Comparison of ENCODE assay signal across 20 cellular contexts in the genomic region with DNA sequence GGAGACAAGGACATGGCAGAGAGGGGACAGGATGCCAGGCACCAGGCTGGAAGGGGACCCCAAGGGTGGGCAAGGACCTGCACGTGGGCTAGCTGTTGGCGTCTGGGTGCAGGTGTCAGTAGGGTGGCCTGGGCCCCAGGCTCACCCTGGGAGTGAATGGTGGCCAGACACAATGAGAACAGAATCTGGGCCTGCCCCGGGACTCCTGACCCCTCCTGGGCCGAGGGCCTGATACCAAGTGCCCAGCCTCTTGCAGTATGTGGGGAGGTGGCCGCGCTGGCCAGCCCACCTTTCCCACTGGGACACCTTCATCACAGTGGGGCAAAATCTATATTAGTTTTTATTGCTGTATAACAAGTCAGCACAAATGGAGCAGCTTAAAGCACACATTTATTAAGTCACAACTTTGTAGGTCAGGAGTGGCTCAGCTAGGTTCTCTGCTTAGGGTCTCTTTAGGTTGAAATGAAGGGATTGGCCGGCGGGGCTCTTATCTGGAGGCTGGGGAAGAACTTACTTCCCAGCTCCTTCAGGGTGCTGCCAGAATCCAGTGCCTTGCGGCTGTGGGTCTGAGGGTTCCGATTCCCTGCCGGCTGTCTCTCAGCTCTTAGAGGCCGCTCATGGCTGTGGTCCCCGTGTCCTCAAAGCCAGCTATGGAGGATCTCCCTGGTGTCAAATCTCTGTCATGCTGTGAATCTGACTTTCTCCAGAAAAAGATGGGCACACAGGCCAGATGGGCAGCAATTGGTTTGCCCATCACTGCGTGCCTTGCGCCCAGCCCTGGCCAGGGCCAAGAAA. TPM values are rescaled to one million over a fixed set of nuclear protein-coding genes. Genes with fewer than 3 reads are reported as not detected.
DNase-seq lines count a peak whose midpoint lies in the region; ATAC-seq and TF ChIP-seq lines count a peak whose summit lies in the region.
"Had no signal": no experiment of that assay in that cellular context is flagged by ENCODE, and none has a peak within 500 bp of the region (broad histone marks: within the 10 kb centered on the region; RNA-seq: fewer than 3 reads in every experiment).

No MANE protein-coding gene starts in this region.

- no peaks in the 10 kb centered on the region for H3K9me3 Mint-ChIP-seq in effector memory CD8-positive, alpha-beta T cell

- no peak overlapping the region for H3K27ac ChIP-seq in Peyer's patch
- H3K27ac ChIP-seq in gastrocnemius medialis: no peak overlapping the region
- H3K27ac ChIP-seq: C4-2B, esophagus muscularis mucosa, upper lobe of left lung had no signal

- H3K36me3 ChIP-seq in Peyer's patch (no peaks in the 10 kb centered on the region), gastrocnemius medialis (no peaks in the 10 kb centered on the region)
- H3K36me3 ChIP-seq: esophagus muscularis mucosa, upper lobe of left lung had no signal

- peaks cover 6 to 16% of the 10 kb centered on the region in 2 donors for H3K4me1 Mint-ChIP-seq in effector memory CD8-positive, alpha-beta T cell (ENCODE audit: low read depth in 2 of 2)

- peak; percentile 54 for DNase-seq in activated effector memory CD4-positive, alpha-beta T cell treated with anti-CD3 and anti-CD28 coated beads, Interleukin-2, amount 50 U/mL, for 16 hours
- no peak for DNase-seq in activated effector memory CD4-positive, alpha-beta T cell treated with Interleukin-2 at 50 U/mL for 16 hours
- peak in 2 of 3 donors; percentile 15 to 28 for DNase-seq in Peyer's patch
- DNase-seq in effector memory CD8-positive, alpha-beta T cell: no peak
- DNase-seq in sciatic nerve (ENCODE audit: low spot score): peak; percentile 51
- no peak for DNase-seq in gastrocnemius medialis
- DNase-seq: DMS79, NCI-H1417, NCI-H2171, NCI-H69, upper lobe of left lung had no signal

- H3K27ac Mint-ChIP-seq in effector memory CD8-positive, alpha-beta T cell: no peak overlapping the region

- intact Hi-C loops in sciatic nerve (cut with DNase I): no loop called here
- intact Hi-C loops in gastrocnemius medialis (cut with DNase I; ENCODE audit: low total_unique reads): no loop called here

- in situ Hi-C loops in gastrocnemius medialis (cut with MboI; ENCODE audit: low sequenced_read_pairs in 4 of 4): no loop called here

- TF ChIP-seq CTCF in Peyer's patch (IDR thresholded peaks at IDR 0.05) (no peak), gastrocnemius medialis (IDR thresholded peaks at IDR 0.05 in 4 of 5, conservative IDR thresholded peaks at IDR 0.05 in 1 of 5) (no peak)

- H3K9me3 ChIP-seq in Peyer's patch: no peaks in the 10 kb centered on the region
- H3K9me3 ChIP-seq in gastrocnemius medialis: no peaks in the 10 kb centered on the region
- H3K9me3 ChIP-seq: esophagus muscularis mucosa, upper lobe of left lung had no signal

- no peaks in the 10 kb centered on the region for H3K36me3 Mint-ChIP-seq in effector memory CD8-positive, alpha-beta T cell (ENCODE audit: insufficient read depth)

- TF ChIP-seq POLR2A in Peyer's patch (IDR thresholded peaks at IDR 0.05): no peak
- TF ChIP-seq POLR2A in gastrocnemius medialis (IDR thresholded peaks at IDR 0.05): no peak

- no peak for ATAC-seq in effector memory CD8-positive, alpha-beta T cell (replicated peaks)
- ATAC-seq in sciatic nerve: no peak
- ATAC-seq in GM21528 (IDR thresholded peaks at IDR 0.05; ENCODE audit: low FRiP score, unreplicated experiment): no peak
- no peak for ATAC-seq in gastrocnemius medialis
- ATAC-seq in HG03095 (IDR thresholded peaks at IDR 0.05; ENCODE audit: unreplicated experiment): no peak
- ATAC-seq: activated CD4-positive, CD25-positive, alpha-beta regulatory T cell treated with anti-CD3 and anti-CD28 coated beads, Interleukin-2, amount 50 U/mL, for 24 hours had no signal

- peak overlapping the region; percentile 87 for H3K4me3 Mint-ChIP-seq in effector memory CD8-positive, alpha-beta T cell

- H3K27me3 ChIP-seq in Peyer's patch: peaks cover 0 to 8% of the 10 kb centered on the region in 2 donors
- H3K27me3 ChIP-seq in gastrocnemius medialis: peaks cover 28 to 35% (median 35%) of the 10 kb centered on the region in 3 donors

- H3K4me1 ChIP-seq in Peyer's patch (peaks cover 0 to 21% (median 11%) of the 10 kb centered on the region in 4 donors), gastrocnemius medialis (peaks cover 1 to 9% of the 10 kb centered on the region in 2 donors)

- H3K27me3 Mint-ChIP-seq in effector memory CD8-positive, alpha-beta T cell: no peaks in the 10 kb centered on the region

- H3K4me3 ChIP-seq in Peyer's patch: no peak overlapping the region
- H3K4me3 ChIP-seq in gastrocnemius medialis: no peak overlapping the region
- H3K4me3 ChIP-seq: esophagus muscularis mucosa, upper lobe of left lung had no signal

RNA-seq across cellular contexts. Expression of gene PRSS33, which starts 3.6 kb away (rescaled TPM):
- total RNA-seq in Peyer's patch (not detected), sciatic nerve (not detected), gastrocnemius medialis (not detected)
- total RNA-seq: A673, bronchial epithelial cell, esophagus muscularis mucosa, lung microvascular endothelial cell had no signal

RNA-seq across cellular contexts. Expression of gene ELOB, which starts 6.7 kb away (rescaled TPM):
- 100 to 1,000 TPM in 3 of 4 donors, 10 to 100 TPM in 1; 66.8 to 243 (median 220) TPM for total RNA-seq in Peyer's patch
- 228 TPM for total RNA-seq in sciatic nerve
- 100 to 1,000 TPM; 216 to 970 (median 375) TPM for total RNA-seq in gastrocnemius medialis

RNA-seq across cellular contexts. Expression of gene PRSS41, which starts 14.5 kb away (rescaled TPM):
- total RNA-seq in Peyer's patch (not detected), sciatic nerve (not detected), gastrocnemius medialis (not detected)
- total RNA-seq: A673, bronchial epithelial cell, esophagus muscularis mucosa, lung microvascular endothelial cell, SK-MEL-5 had no signal

RNA-seq across cellular contexts. Expression of gene SRRM2, which starts 31.3 kb away (rescaled TPM):
- 1,000 to 10,000 TPM in 3 of 4 donors, 100 to 1,000 TPM in 1; 683 to 3,742 (median 1,673) TPM for total RNA-seq in Peyer's patch
- total RNA-seq in sciatic nerve: 931 TPM
- total RNA-seq in gastrocnemius medialis: 100 to 1,000 TPM; 151 to 205 (median 164) TPM

RNA-seq across cellular contexts. Expression of gene PRSS21, which starts 33.3 kb away (rescaled TPM):
- total RNA-seq in Peyer's patch: under 1 TPM in 1 of 4 donors, not detected in 3; 0.88 TPM
- total RNA-seq in sciatic nerve: 0.40 TPM
- total RNA-seq in gastrocnemius medialis: not detected
- total RNA-seq: A673, esophagus muscularis mucosa, SK-MEL-5 had no signal

Comparison
In these comparisons a context has a peak if more than half of its experiments do, and no peak if none do; other contexts are left out.
1. DNase-seq: peak in activated effector memory CD4-positive, alpha-beta T cell treated with anti-CD3 and anti-CD28 coated beads, Interleukin-2, amount 50 U/mL, for 16 hours (single experiment), Peyer's patch (2 of 3) and sciatic nerve (single experiment); none in activated effector memory CD4-positive, alpha-beta T cell treated with Interleukin-2 at 50 U/mL for 16 hours (single experiment), effector memory CD8-positive, alpha-beta T cell (0 of 3) and gastrocnemius medialis (0 of 2).